In the genomic region with DNA sequence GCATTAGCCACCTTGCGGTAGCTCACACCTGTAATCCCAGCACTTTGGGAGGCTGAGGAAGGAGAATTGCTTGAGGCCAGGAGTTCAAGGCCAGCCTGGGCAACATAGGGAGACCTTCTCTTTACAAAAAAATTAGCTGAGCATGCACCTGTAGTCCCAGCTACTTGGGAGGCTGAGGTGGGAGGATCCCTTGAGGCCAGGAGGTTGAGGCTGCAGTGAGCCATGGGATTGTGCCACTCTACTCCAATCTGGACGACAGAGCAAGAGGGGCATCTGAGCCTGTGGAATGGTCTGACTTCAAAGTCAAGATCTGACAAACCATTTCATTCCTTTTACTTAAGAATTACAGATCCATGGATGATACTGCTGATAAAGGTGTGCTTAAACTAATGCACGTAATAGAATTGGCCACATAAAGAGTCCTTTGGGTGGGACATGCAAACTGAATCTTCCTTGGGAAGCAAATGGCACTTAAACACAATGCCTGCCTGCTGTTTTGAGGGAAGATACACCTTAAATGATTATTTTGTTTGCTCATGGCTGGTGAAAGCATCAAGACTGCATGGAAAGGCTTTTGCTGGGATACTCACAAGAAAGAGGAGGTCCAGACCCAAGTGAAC, we compare ENCODE assay signal across 1 cellular context.
TF ChIP-seq lines count a peak whose summit lies in the region.

No MANE protein-coding gene starts in this region.

TF ChIP-seq in K562, 482 proteins besides CTCF, POLR2A, EP300 and RAD21 (continued from another document):
- no peak for TF ChIP-seq THRB (CRISPR knock-in tag; conservative IDR thresholded peaks at IDR 0.05)
- TF ChIP-seq ZNF398 (CRISPR knock-in tag; IDR thresholded peaks at IDR 0.05) = no peak
- no peak for TF ChIP-seq EGR1 (conservative IDR thresholded peaks at IDR 0.05)
- TF ChIP-seq NR4A1 (CRISPR knock-in tag; IDR thresholded peaks at IDR 0.05) = no peak
- TF ChIP-seq NR4A1 (tag; IDR thresholded peaks at IDR 0.05) = no peak
- 0 out of 2 replicates have a peak, but pooled peaks have one; percentile 23 for TF ChIP-seq E2F5 (CRISPR knock-in tag; IDR thresholded peaks at IDR 0.05)
- TF ChIP-seq MXI1 (IDR thresholded peaks at IDR 0.05; ENCODE audit: low read depth, low read length) = no peak
